14 cellular contexts compared by ENCODE assay signal in genomic region chr14:33799705-33800269, GRCh38.
DNase-seq lines count a peak whose midpoint lies in the region; ATAC-seq, FAIRE-seq and TF ChIP-seq lines count a peak whose summit lies in the region.
"Had no signal": no experiment of that assay in that cellular context is flagged by ENCODE, and none has a peak within 500 bp of the region (broad histone marks: within the 10 kb centered on the region; RNA-seq: fewer than 3 reads in every experiment).

No MANE protein-coding gene starts in this region.

- intact Hi-C loops in sigmoid colon (cut with DNase I) = no loop called here

- 35 to 44% methylated on average over 65 of the region's 65 CpGs for WGBS in sigmoid colon, 2 donors

- no peak for FAIRE-seq in GM19239 (lab: Jason Lieb, UNC)
- FAIRE-seq: small intestine had no signal

- no peaks in the 10 kb centered on the region for H3K4me1 ChIP-seq in sigmoid colon

- H3K27ac ChIP-seq in sigmoid colon = no peak overlapping the region

- no peak for TF ChIP-seq EP300 in sigmoid colon (IDR thresholded peaks at IDR 0.05)

- TF ChIP-seq CTCF in sigmoid colon (IDR thresholded peaks at IDR 0.05) = no peak

- ATAC-seq in GM21528 (IDR thresholded peaks at IDR 0.05; ENCODE audit: low FRiP score, unreplicated experiment) (no peak), GM19395 (IDR thresholded peaks at IDR 0.05; ENCODE audit: unreplicated experiment) (no peak), GM19452 (IDR thresholded peaks at IDR 0.05; ENCODE audit: unreplicated experiment) (no peak)
- ATAC-seq: stimulated activated naive CD8-positive, alpha-beta T cell treated with anti-CD3 and anti-CD28 coated beads, Interleukin-15, Interleukin-2, amounts not matched to agents 100 U/mL and 50 U/mL, for 24 hours had no signal

- peaks cover 4 to 24% (median 5%) of the 10 kb centered on the region in 3 donors for H3K27me3 ChIP-seq in sigmoid colon

- H3K9me3 ChIP-seq in sigmoid colon = no peaks in the 10 kb centered on the region

- no peaks in the 10 kb centered on the region for H3K36me3 ChIP-seq in sigmoid colon

- no peak for TF ChIP-seq POLR2A in sigmoid colon (IDR thresholded peaks at IDR 0.05)

- peak; percentile 16 for DNase-seq in GM03348 (ENCODE audit: low spot score)
- DNase-seq in amniotic epithelial cell (ENCODE audit: low read depth) = peak; percentile 15
- peak; percentile 13 for DNase-seq in iris pigment epithelial cell (ENCODE audit: low read depth)
- DNase-seq in sigmoid colon = no peak
- no peak for DNase-seq in GM19239 (ENCODE audit: insufficient read length, low spot score)
- DNase-seq: activated naive CD4-positive, alpha-beta T cell treated with anti-CD3 and anti-CD28 coated beads, Interleukin-2, amount 50 U/mL, for 16 hours; caudate nucleus; DMS 273 treated with DMSO at 0.1 percent for 48 hours; NCI-H2227 treated with DMSO at 0.1 percent for 48 hours; small intestine; stimulated activated naive CD8-positive, alpha-beta T cell treated with anti-CD3 and anti-CD28 coated beads, Interleukin-15, Interleukin-2, amounts not matched to agents 100 U/mL and 50 U/mL, for 24 hours had no signal

- peak overlapping the region in 3 of 4 donors; percentile 2 to 30 (median 30) for H3K4me3 ChIP-seq in sigmoid colon

Comparison
In these comparisons a context has a peak if more than half of its experiments do, and no peak if none do; other contexts are left out.
1. DNase-seq: peak in GM03348 (single experiment), amniotic epithelial cell (single experiment) and iris pigment epithelial cell (single experiment); none in sigmoid colon (single experiment) and GM19239 (single experiment).